In genomic region chr9:37286530-37287175, GRCh38 we compare ENCODE assay signal across 16 cellular contexts.
"Had no signal": no experiment of that assay in that cellular context is flagged by ENCODE, and none has a peak within 500 bp of the region (broad histone marks: within the 10 kb centered on the region; RNA-seq: fewer than 3 reads in every experiment).

No MANE protein-coding gene starts in this region.

- H3K27me3 Mint-ChIP-seq: activated CD4-positive, alpha-beta T cell treated with anti-CD3 and anti-CD28 coated beads, Interleukin-2, amount 10 ng/mL, durations not matched to agents 7 days and 5 days; T-helper 17 cell had no signal

- H3K4me3 ChIP-seq: prostate gland, spleen, testis, upper lobe of right lung had no signal

- DNase-seq: activated CD4-positive, alpha-beta T cell treated with anti-CD3 and anti-CD28 coated beads, Interleukin-2, amount 10 ng/mL, durations not matched to agents 7 days and 5 days; activated CD4-positive, CD25-positive, alpha-beta regulatory T cell; activated effector memory CD4-positive, alpha-beta T cell treated with Interleukin-2 at 50 U/mL for 16 hours; foreskin keratinocyte; mammary epithelial cell; occipital lobe; spleen; stimulated activated CD4-positive, alpha-beta T cell treated with anti-CD3 and anti-CD28 coated beads, Interleukin-2, amount 100 ng/mL, for 24 hours; stimulated activated naive CD4-positive, alpha-beta T cell treated with Interleukin-2 at 50 U/mL for 16 hours; T-helper 17 cell; testis; upper lobe of right lung had no signal

- H3K4me3 Mint-ChIP-seq: activated CD4-positive, alpha-beta T cell treated with anti-CD3 and anti-CD28 coated beads, Interleukin-2, amount 10 ng/mL, durations not matched to agents 7 days and 5 days; nephron; T-helper 17 cell had no signal

- H3K27ac Mint-ChIP-seq: activated CD4-positive, alpha-beta T cell treated with anti-CD3 and anti-CD28 coated beads, Interleukin-2, amount 10 ng/mL, durations not matched to agents 7 days and 5 days; nephron; T-helper 17 cell had no signal

- ATAC-seq: foreskin keratinocyte, left lobe of liver, sciatic nerve, T-helper 17 cell, upper lobe of right lung had no signal

- H3K36me3 ChIP-seq: prostate gland, spleen, upper lobe of right lung had no signal

- H3K9me3 Mint-ChIP-seq: nephron had no signal

- H3K4me1 ChIP-seq: prostate gland, testis, upper lobe of right lung had no signal

- H3K27ac ChIP-seq: foreskin keratinocyte, prostate gland, testis, upper lobe of right lung had no signal

- H3K27me3 ChIP-seq: foreskin keratinocyte, spleen, testis, upper lobe of right lung had no signal

- H3K9me3 ChIP-seq: prostate gland, spleen, testis, upper lobe of right lung had no signal
